ENCODE assay signal across 1 cellular context in genomic region chr16:2980227-2981176, GRCh38.
A peak's percentile ranks its signal among the peaks of the same experiment; 100 is the strongest.
TF ChIP-seq lines count a peak whose summit lies in the region.

PKMYT1 (minus strand) TSS chr16:2980446; CDS start chr16:2979657, 789 bp downstream.

TF ChIP-seq in HCT116, 20 proteins besides CTCF, POLR2A, EP300 and RAD21 (continued from another document):
- TF ChIP-seq, protein P1, sequence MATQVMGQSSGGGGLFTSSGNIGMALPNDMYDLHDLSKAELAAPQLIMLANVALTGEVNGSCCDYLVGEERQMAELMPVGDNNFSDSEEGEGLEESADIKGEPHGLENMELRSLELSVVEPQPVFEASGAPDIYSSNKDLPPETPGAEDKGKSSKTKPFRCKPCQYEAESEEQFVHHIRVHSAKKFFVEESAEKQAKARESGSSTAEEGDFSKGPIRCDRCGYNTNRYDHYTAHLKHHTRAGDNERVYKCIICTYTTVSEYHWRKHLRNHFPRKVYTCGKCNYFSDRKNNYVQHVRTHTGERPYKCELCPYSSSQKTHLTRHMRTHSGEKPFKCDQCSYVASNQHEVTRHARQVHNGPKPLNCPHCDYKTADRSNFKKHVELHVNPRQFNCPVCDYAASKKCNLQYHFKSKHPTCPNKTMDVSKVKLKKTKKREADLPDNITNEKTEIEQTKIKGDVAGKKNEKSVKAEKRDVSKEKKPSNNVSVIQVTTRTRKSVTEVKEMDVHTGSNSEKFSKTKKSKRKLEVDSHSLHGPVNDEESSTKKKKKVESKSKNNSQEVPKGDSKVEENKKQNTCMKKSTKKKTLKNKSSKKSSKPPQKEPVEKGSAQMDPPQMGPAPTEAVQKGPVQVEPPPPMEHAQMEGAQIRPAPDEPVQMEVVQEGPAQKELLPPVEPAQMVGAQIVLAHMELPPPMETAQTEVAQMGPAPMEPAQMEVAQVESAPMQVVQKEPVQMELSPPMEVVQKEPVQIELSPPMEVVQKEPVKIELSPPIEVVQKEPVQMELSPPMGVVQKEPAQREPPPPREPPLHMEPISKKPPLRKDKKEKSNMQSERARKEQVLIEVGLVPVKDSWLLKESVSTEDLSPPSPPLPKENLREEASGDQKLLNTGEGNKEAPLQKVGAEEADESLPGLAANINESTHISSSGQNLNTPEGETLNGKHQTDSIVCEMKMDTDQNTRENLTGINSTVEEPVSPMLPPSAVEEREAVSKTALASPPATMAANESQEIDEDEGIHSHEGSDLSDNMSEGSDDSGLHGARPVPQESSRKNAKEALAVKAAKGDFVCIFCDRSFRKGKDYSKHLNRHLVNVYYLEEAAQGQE (IDR thresholded peaks at IDR 0.05; ENCODE audit: low read depth), result no peak
- TF ChIP-seq CEBPB (IDR thresholded peaks at IDR 0.05; ENCODE audit: low read depth), result no peak
- no peak for TF ChIP-seq EZH2 (IDR thresholded peaks at IDR 0.05)
- TF ChIP-seq, protein P2, sequence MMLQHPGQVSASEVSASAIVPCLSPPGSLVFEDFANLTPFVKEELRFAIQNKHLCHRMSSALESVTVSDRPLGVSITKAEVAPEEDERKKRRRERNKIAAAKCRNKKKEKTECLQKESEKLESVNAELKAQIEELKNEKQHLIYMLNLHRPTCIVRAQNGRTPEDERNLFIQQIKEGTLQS (IDR thresholded peaks at IDR 0.05), result no peak
- TF ChIP-seq ZFX (IDR thresholded peaks at IDR 0.05), result peak; percentile 92
- peak; percentile 93 for TF ChIP-seq POLR2AphosphoS5 (IDR thresholded peaks at IDR 0.05; ENCODE audit: low read depth, low read length)
- TF ChIP-seq YY1 (IDR thresholded peaks at IDR 0.05; ENCODE audit: extremely low read depth, insufficient replicate concordance, low read depth, low read length), result peak; percentile 3
- TF ChIP-seq TCF7L2 (IDR thresholded peaks at IDR 0.05; ENCODE audit: borderline replicate concordance, extremely low read depth, insufficient read depth, insufficient read length), result no peak
